Comparison of ENCODE assay signal across 2 cellular contexts in the genomic region with DNA sequence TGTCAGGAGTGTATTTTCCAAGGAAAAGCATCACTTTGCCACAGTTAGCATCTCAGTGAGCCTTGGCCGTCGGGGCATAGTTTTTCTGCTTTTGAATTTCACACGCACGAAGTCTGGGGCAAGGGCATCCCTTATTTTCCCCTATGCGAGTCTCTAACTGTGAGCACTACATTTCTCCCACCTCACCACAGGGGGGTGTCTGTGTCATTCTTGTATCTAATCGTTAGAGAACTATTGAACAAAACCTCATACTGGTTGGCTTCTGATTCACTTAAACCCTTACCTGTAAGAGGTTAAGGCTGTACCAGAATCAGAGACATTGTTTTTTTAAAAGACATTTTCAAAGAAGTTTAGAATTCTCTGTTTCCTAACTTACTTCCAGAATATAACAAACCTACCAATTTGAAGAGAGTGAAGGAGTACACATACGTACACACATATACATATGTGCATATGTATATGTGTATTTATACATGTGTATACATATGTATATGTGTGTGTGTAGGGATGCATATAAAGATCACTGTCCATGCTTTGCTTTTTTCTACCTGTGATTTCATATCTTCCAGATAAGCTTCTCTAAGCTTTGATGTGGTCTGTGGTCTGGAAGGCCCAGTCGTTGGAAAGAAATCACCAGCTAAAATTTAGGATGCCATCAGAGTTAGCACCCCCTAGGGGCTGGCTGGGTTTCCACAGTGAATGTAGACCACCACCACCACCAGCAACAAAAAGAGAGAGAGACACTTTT.
TF ChIP-seq lines count a peak whose summit lies in the region.

No MANE protein-coding gene starts in this region.

TF ChIP-seq in GM12878, 131 proteins besides CTCF, POLR2A, EP300 and RAD21:
- TF ChIP-seq POLR2AphosphoS2 (IDR thresholded peaks at IDR 0.05; ENCODE audit: low read depth, low read length): no peak
TF ChIP-seq in GM12878: peak in this region for 0.

TF ChIP-seq in liver, 16 proteins besides CTCF, POLR2A, EP300 and RAD21:
- TF ChIP-seq EGR1 (IDR thresholded peaks at IDR 0.05; ENCODE audit: low read depth in 2 of 2) (no peak), NR2F2 (IDR thresholded peaks at IDR 0.05) (no peak), FOXA2 (IDR thresholded peaks at IDR 0.05) (no peak), HNF4G (IDR thresholded peaks at IDR 0.05) (no peak), HNF4A (conservative IDR thresholded peaks at IDR 0.05) (no peak), GABPA (IDR thresholded peaks at IDR 0.05 in 1 of 2, conservative IDR thresholded peaks at IDR 0.05 in 1 of 2) (no peak), SP1 (IDR thresholded peaks at IDR 0.05) (no peak)
- TF ChIP-seq, protein P1, sequence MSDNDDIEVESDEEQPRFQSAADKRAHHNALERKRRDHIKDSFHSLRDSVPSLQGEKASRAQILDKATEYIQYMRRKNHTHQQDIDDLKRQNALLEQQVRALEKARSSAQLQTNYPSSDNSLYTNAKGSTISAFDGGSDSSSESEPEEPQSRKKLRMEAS (IDR thresholded peaks at IDR 0.05): no peak
- TF ChIP-seq, protein P2, sequence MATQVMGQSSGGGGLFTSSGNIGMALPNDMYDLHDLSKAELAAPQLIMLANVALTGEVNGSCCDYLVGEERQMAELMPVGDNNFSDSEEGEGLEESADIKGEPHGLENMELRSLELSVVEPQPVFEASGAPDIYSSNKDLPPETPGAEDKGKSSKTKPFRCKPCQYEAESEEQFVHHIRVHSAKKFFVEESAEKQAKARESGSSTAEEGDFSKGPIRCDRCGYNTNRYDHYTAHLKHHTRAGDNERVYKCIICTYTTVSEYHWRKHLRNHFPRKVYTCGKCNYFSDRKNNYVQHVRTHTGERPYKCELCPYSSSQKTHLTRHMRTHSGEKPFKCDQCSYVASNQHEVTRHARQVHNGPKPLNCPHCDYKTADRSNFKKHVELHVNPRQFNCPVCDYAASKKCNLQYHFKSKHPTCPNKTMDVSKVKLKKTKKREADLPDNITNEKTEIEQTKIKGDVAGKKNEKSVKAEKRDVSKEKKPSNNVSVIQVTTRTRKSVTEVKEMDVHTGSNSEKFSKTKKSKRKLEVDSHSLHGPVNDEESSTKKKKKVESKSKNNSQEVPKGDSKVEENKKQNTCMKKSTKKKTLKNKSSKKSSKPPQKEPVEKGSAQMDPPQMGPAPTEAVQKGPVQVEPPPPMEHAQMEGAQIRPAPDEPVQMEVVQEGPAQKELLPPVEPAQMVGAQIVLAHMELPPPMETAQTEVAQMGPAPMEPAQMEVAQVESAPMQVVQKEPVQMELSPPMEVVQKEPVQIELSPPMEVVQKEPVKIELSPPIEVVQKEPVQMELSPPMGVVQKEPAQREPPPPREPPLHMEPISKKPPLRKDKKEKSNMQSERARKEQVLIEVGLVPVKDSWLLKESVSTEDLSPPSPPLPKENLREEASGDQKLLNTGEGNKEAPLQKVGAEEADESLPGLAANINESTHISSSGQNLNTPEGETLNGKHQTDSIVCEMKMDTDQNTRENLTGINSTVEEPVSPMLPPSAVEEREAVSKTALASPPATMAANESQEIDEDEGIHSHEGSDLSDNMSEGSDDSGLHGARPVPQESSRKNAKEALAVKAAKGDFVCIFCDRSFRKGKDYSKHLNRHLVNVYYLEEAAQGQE (IDR thresholded peaks at IDR 0.05): no peak
